ENCODE assay signal across 8 cellular contexts in the genomic region with DNA sequence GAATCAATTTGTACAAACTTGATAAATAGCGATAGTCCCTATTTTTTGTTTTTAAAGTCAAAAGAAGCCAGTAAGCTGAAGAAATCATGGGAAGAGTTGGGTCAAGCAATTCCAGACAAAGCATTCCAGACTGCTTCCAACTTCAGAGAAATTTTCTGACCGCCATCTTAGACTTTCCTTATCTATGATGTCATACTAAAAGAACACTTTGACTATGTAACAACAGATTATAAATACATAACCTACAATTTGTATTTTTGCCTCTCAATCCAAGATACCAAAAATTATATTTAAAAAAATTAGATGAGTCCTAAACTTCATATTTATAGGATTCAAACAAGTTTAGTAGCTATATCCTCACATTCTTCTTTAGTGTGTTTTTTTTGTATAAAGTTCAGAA.
"Had no signal": no experiment of that assay in that cellular context is flagged by ENCODE, and none has a peak within 500 bp of the region (broad histone marks: within the 10 kb centered on the region; RNA-seq: fewer than 3 reads in every experiment).

No MANE protein-coding gene starts in this region.

- H3K4me1 Mint-ChIP-seq: IgD-negative memory B cell had no signal

- H3K4me2 ChIP-seq: KMS-11 had no signal

- H3K27ac ChIP-seq: HL-60, KMS-11 had no signal

- H3K27ac Mint-ChIP-seq: IgD-negative memory B cell had no signal

- ATAC-seq: K562 had no signal

- DNase-seq: IMR-90, KBM-7, KG1 had no signal

- H3K9me3 Mint-ChIP-seq: IgD-negative memory B cell had no signal

- FAIRE-seq: HTR-8/SVneo, K562 had no signal

- H3K9ac ChIP-seq: KMS-11 had no signal

- H3K4me3 Mint-ChIP-seq: IgD-negative memory B cell had no signal

- H3K36me3 Mint-ChIP-seq: IgD-negative memory B cell had no signal

- H3K4me3 ChIP-seq: K562 had no signal
